Comparison of ENCODE assay signal across 9 cellular contexts in genomic region chrX:71541546-71542022, GRCh38. TPM values are rescaled to one million over a fixed set of nuclear protein-coding genes. Genes with fewer than 3 reads are reported as not detected.
DNase-seq lines count a peak whose midpoint lies in the region; ATAC-seq lines count a peak whose summit lies in the region.
"Had no signal": no experiment of that assay in that cellular context is flagged by ENCODE, and none has a peak within 500 bp of the region (broad histone marks: within the 10 kb centered on the region; RNA-seq: fewer than 3 reads in every experiment).

No MANE protein-coding gene starts in this region.

- H3K4me3 ChIP-seq in mesenchymal stem cell (ENCODE audit: insufficient read depth in 1 of 2, low read depth in 1 of 2, low read length in 2 of 2), result no peak overlapping the region

- H2BK5ac ChIP-seq in mesenchymal stem cell (ENCODE audit: low read depth, low read length, poor library complexity, severe bottlenecking), result no peak overlapping the region

- peak; percentile 25 for ATAC-seq in HG03108 (IDR thresholded peaks at IDR 0.05; ENCODE audit: unreplicated experiment)
- peak; percentile 33 for ATAC-seq in activated CD8-positive, alpha-beta T cell treated with anti-CD3 and anti-CD28 coated beads, Interleukin-2, amount 10 ng/mL, durations not matched to agents 7 days and 5 days

- H3K27ac ChIP-seq in mesenchymal stem cell (ENCODE audit: low read length, poor library complexity, severe bottlenecking) (peak overlapping the region; percentile 12), caudate nucleus (ENCODE audit: low read depth, low read length) (no peak overlapping the region)
- H3K27ac ChIP-seq: VCaP had no signal

- H3K4me1 ChIP-seq in mesenchymal stem cell (ENCODE audit: control insufficient read depth, insufficient read depth, low read depth, low read length), result peaks cover 2% of the 10 kb centered on the region

- H2BK12ac ChIP-seq in mesenchymal stem cell (ENCODE audit: low read length in 2 of 2), result no peak overlapping the region

- no peak overlapping the region for H2BK15ac ChIP-seq in mesenchymal stem cell (ENCODE audit: low read depth, poor library complexity, severe bottlenecking)

- peak overlapping the region; percentile 56 for H3K9ac ChIP-seq in mesenchymal stem cell (ENCODE audit: low read length)

- peaks cover 46% of the 10 kb centered on the region for H3K4me1 Mint-ChIP-seq in T-helper 2 cell treated with Interferon-gamma antibody and Interleukin-4, amounts not matched to agents 5 μg/mL and 100 μg/mL, for 36 hours (ENCODE audit: low read depth)
- peaks cover 60% of the 10 kb centered on the region for H3K4me1 Mint-ChIP-seq in activated CD8-positive, alpha-beta T cell treated with anti-CD3 and anti-CD28 coated beads, Interleukin-2, amount 10 ng/mL, durations not matched to agents 7 days and 5 days (ENCODE audit: low read depth)

- DNase-seq in T-helper 2 cell treated with Interferon-gamma antibody and Interleukin-4, amounts not matched to agents 5 μg/mL and 100 μg/mL, for 36 hours (ENCODE audit: low spot score), result no peak
- DNase-seq in T-helper 2 cell (no peak), mesenchymal stem cell (peak; percentile 84), caudate nucleus (lab: John Stamatoyannopoulos, UW) (no peak), AG08396 (ENCODE audit: low spot score) (no peak)
- no peak for DNase-seq in activated CD8-positive, alpha-beta T cell treated with anti-CD3 and anti-CD28 coated beads, Interleukin-2, amount 10 ng/mL, durations not matched to agents 7 days and 5 days
- DNase-seq in effector CD8-positive, alpha-beta T cell (lab: John Stamatoyannopoulos, UW), result no peak

- H3K23ac ChIP-seq in mesenchymal stem cell (ENCODE audit: low read length in 2 of 2), result no peak overlapping the region

- no peak overlapping the region for H2AFZ ChIP-seq in mesenchymal stem cell (ENCODE audit: low read depth, low read length)

- no peaks in the 10 kb centered on the region for H3K9me3 Mint-ChIP-seq in T-helper 2 cell treated with Interferon-gamma antibody and Interleukin-4, amounts not matched to agents 5 μg/mL and 100 μg/mL, for 36 hours
- H3K9me3 Mint-ChIP-seq in activated CD8-positive, alpha-beta T cell treated with anti-CD3 and anti-CD28 coated beads, Interleukin-2, amount 10 ng/mL, durations not matched to agents 7 days and 5 days (ENCODE audit: insufficient read depth), result no peaks in the 10 kb centered on the region

- H3K36me3 Mint-ChIP-seq in T-helper 2 cell treated with Interferon-gamma antibody and Interleukin-4, amounts not matched to agents 5 μg/mL and 100 μg/mL, for 36 hours (ENCODE audit: low read depth), result peaks cover 61% of the 10 kb centered on the region
- peaks cover 77% of the 10 kb centered on the region for H3K36me3 Mint-ChIP-seq in activated CD8-positive, alpha-beta T cell treated with anti-CD3 and anti-CD28 coated beads, Interleukin-2, amount 10 ng/mL, durations not matched to agents 7 days and 5 days (ENCODE audit: low read depth)

- 41% methylated on average over 4 of the region's 4 CpGs for whole genome bisulfite sequencing in mesenchymal stem cell

- H3K4me2 ChIP-seq in mesenchymal stem cell (ENCODE audit: low read length, poor library complexity, severe bottlenecking), result no peak overlapping the region

- H3K14ac ChIP-seq in mesenchymal stem cell (ENCODE audit: low read length in 2 of 2), result no peak overlapping the region

- H3K27me3 ChIP-seq in mesenchymal stem cell (ENCODE audit: control insufficient read depth in 1 of 2, insufficient read depth in 1 of 2, low read length in 2 of 2), result peaks cover 0 to 5% of the 10 kb centered on the region in 2 experiments

- H3K79me1 ChIP-seq in mesenchymal stem cell (replicated peaks; ENCODE audit: low read length, poor library complexity, severe bottlenecking), result no peaks in the 10 kb centered on the region

- POLR2A ChIA-PET in activated CD8-positive, alpha-beta T cell treated with anti-CD3 and anti-CD28 coated beads, Interleukin-2, amount 10 ng/mL, durations not matched to agents 7 days and 5 days (lab: Charles Lee), result interaction anchor here (6.5 kb wide), 1 partner anchor 8 kb away, joined by 86 read pairs; the partner anchor contains the start of gene OGT

- H2BK120ac ChIP-seq in mesenchymal stem cell (ENCODE audit: low read depth, low read length), result no peak overlapping the region

- H4K91ac ChIP-seq in mesenchymal stem cell (ENCODE audit: low read length), result no peak overlapping the region

- no peaks in the 10 kb centered on the region for H3K9me3 ChIP-seq in mesenchymal stem cell (ENCODE audit: control insufficient read depth, low read length)

- CTCF ChIA-PET in activated CD8-positive, alpha-beta T cell treated with anti-CD3 and anti-CD28 coated beads, Interleukin-2, amount 10 ng/mL, durations not matched to agents 7 days and 5 days (lab: Charles Lee), result no interaction called here

- H3K27me3 Mint-ChIP-seq in T-helper 2 cell treated with Interferon-gamma antibody and Interleukin-4, amounts not matched to agents 5 μg/mL and 100 μg/mL, for 36 hours (ENCODE audit: low read depth), result no peaks in the 10 kb centered on the region
- no peaks in the 10 kb centered on the region for H3K27me3 Mint-ChIP-seq in activated CD8-positive, alpha-beta T cell treated with anti-CD3 and anti-CD28 coated beads, Interleukin-2, amount 10 ng/mL, durations not matched to agents 7 days and 5 days (ENCODE audit: low read depth)

- no peak overlapping the region for H2AK5ac ChIP-seq in mesenchymal stem cell (ENCODE audit: low read length, severe bottlenecking)

- H3K4me3 Mint-ChIP-seq in T-helper 2 cell treated with Interferon-gamma antibody and Interleukin-4, amounts not matched to agents 5 μg/mL and 100 μg/mL, for 36 hours, result peak overlapping the region; percentile 76
- peak overlapping the region; percentile 72 for H3K4me3 Mint-ChIP-seq in activated CD8-positive, alpha-beta T cell treated with anti-CD3 and anti-CD28 coated beads, Interleukin-2, amount 10 ng/mL, durations not matched to agents 7 days and 5 days

- peak overlapping the region; percentile 72 for H3K27ac Mint-ChIP-seq in T-helper 2 cell treated with Interferon-gamma antibody and Interleukin-4, amounts not matched to agents 5 μg/mL and 100 μg/mL, for 36 hours
- H3K27ac Mint-ChIP-seq in activated CD8-positive, alpha-beta T cell treated with anti-CD3 and anti-CD28 coated beads, Interleukin-2, amount 10 ng/mL, durations not matched to agents 7 days and 5 days, result peak overlapping the region; percentile 78

- H4K8ac ChIP-seq in mesenchymal stem cell (ENCODE audit: low read length), result no peak overlapping the region

- H3K4ac ChIP-seq in mesenchymal stem cell (ENCODE audit: low read depth in 1 of 2, low read length in 2 of 2), result no peak overlapping the region

- peaks cover 7 to 46% of the 10 kb centered on the region in 2 experiments for H3K36me3 ChIP-seq in mesenchymal stem cell (ENCODE audit: control insufficient read depth in 1 of 2, insufficient read depth in 2 of 2, low read depth in 1 of 2, low read length in 2 of 2)

- H3K18ac ChIP-seq in mesenchymal stem cell (ENCODE audit: low read depth in 1 of 2, low read length in 2 of 2), result no peak overlapping the region

RNA-seq across cellular contexts. Expression of gene OGT, which starts 8.7 kb away (rescaled TPM):
- total RNA-seq in activated CD8-positive, alpha-beta T cell treated with anti-CD3 and anti-CD28 coated beads, Interleukin-2, amount 10 ng/mL, durations not matched to agents 7 days and 5 days, result 100 to 1,000 TPM; 252 to 264 TPM
- polyA plus RNA-seq in mesenchymal stem cell (2013, experiment 1 of 2), result 39.8 TPM
- polyA plus RNA-seq in mesenchymal stem cell (2013, experiment 2 of 2), result 36.8 TPM

RNA-seq across cellular contexts. Expression of gene GCNA, which starts 36.7 kb away (rescaled TPM):
- total RNA-seq in activated CD8-positive, alpha-beta T cell treated with anti-CD3 and anti-CD28 coated beads, Interleukin-2, amount 10 ng/mL, durations not matched to agents 7 days and 5 days, result 1 to 10 TPM; 6.5 to 6.6 TPM
- 0.64 TPM for polyA plus RNA-seq in mesenchymal stem cell (2013, experiment 1 of 2)
- polyA plus RNA-seq in mesenchymal stem cell (2013, experiment 2 of 2), result 0.56 TPM
